Comparison of ENCODE assay signal across 13 cellular contexts in the genomic region with DNA sequence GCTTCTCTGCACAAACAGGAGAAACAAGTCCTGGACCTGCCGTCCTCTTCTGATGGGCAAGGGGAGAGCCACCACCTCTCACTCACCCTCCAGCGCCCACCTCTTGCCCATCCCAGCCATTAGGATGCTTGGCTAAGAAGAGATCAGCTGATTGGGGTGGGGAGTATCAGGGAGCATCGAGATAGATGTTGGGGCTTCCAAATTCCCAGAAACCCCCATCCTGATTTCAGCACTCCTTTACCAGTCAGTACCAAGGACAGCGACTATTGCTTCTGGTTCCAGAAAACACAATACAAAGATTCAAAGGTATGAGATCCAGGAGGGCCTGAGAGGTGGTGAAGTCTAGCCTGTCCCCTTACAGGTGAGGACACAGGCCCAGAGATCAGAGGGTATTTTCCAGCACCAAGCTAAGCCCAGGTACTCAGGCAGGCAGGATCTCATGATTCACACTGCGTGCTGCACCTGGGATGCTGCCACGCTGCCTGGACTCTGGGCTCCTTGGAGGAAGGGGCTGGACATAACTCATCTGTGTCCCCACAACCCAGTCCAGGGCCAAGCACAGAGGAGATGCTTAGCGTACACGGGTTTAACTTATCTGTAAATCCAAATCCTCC.
DNase-seq lines count a peak whose midpoint lies in the region; ATAC-seq and TF ChIP-seq lines count a peak whose summit lies in the region.
"Had no signal": no experiment of that assay in that cellular context is flagged by ENCODE, and none has a peak within 500 bp of the region (broad histone marks: within the 10 kb centered on the region; RNA-seq: fewer than 3 reads in every experiment).

No MANE protein-coding gene starts in this region.

- RAD21 ChIA-PET in HCT116 (lab: Charles Lee; ENCODE audit: low non-redundant PET in 1 of 2, low total read pairs in 2 of 2, uncharacterized antibody in 2 of 2, unreplicated experiment in 2 of 2) = no interaction called here

- peaks cover 32% of the 10 kb centered on the region for H3K27me3 ChIP-seq in HCT116 (ENCODE audit: insufficient read depth, low read length)
- H3K27me3 ChIP-seq in endodermal cell (ENCODE audit: control insufficient read depth, insufficient read depth, low read length, poor library complexity, severe bottlenecking) = no peaks in the 10 kb centered on the region

- H3K79me2 ChIP-seq in HCT116 (ENCODE audit: insufficient read depth, low read length) (no peaks in the 10 kb centered on the region), OCI-LY7 (ENCODE audit: insufficient read depth, low read depth, low read length) (no peaks in the 10 kb centered on the region)

- CTCF ChIA-PET in HCT116 (lab: Charles Lee) = no interaction called here
- CTCF ChIA-PET in OCI-LY7 (lab: Charles Lee; ENCODE audit: unreplicated experiment) = no interaction called here

- H3K36me3 Mint-ChIP-seq in endodermal cell (ENCODE audit: low read depth) (peaks cover 11% of the 10 kb centered on the region), progenitor cell of endocrine pancreas (ENCODE audit: insufficient read depth) (no peaks in the 10 kb centered on the region)
- H3K36me3 Mint-ChIP-seq: CD8-positive, alpha-beta T cell; IgD-negative memory B cell had no signal

- H3K36me3 ChIP-seq in HCT116 (ENCODE audit: control insufficient read depth in 1 of 2, insufficient read depth in 2 of 2, low read length in 2 of 2) (no peaks in the 10 kb centered on the region), OCI-LY7 (ENCODE audit: insufficient read depth, low read length) (no peaks in the 10 kb centered on the region), endodermal cell (ENCODE audit: control insufficient read depth, insufficient read depth, low read length) (no peaks in the 10 kb centered on the region)

- WGBS in endodermal cell (ENCODE audit: insufficient coverage in 1 of 2, insufficient read length in 1 of 2), 2 experiments = 76 to 81% methylated on average over 4 to 7 of the region's 8 CpGs

- no peak overlapping the region for H3K27ac Mint-ChIP-seq in endodermal cell
- H3K27ac Mint-ChIP-seq in progenitor cell of endocrine pancreas = no peak overlapping the region
- H3K27ac Mint-ChIP-seq: activated naive CD4-positive, alpha-beta T cell treated with anti-CD3 and anti-CD28 coated beads for 36 hours; CD8-positive, alpha-beta T cell; IgD-negative memory B cell had no signal

- H3K9ac ChIP-seq in HCT116 (ENCODE audit: low read length) (no peak overlapping the region), endodermal cell (ENCODE audit: extremely low read depth, low read length, poor library complexity, severe bottlenecking) (no peak overlapping the region)

- H2AFZ ChIP-seq in HCT116 (ENCODE audit: low read depth, low read length, poor library complexity, severe bottlenecking) (no peak overlapping the region), OCI-LY7 (ENCODE audit: low read length) (no peak overlapping the region)

- no peak for TF ChIP-seq POLR2A in HCT116 (IDR thresholded peaks at IDR 0.05; ENCODE audit: borderline replicate concordance, extremely low read depth, insufficient read depth, insufficient read length)

- ATAC-seq in HCT116 (no peak), GM19395 (IDR thresholded peaks at IDR 0.05; ENCODE audit: unreplicated experiment) (no peak)
- ATAC-seq: CD8-positive, alpha-beta T cell had no signal

- H3K4me1 Mint-ChIP-seq in endodermal cell = peaks cover 73% of the 10 kb centered on the region
- peaks cover 4% of the 10 kb centered on the region for H3K4me1 Mint-ChIP-seq in progenitor cell of endocrine pancreas (ENCODE audit: low read depth)
- H3K4me1 Mint-ChIP-seq: IgD-negative memory B cell had no signal

- POLR2A ChIA-PET in HCT116 (lab: Charles Lee) = no interaction called here
- POLR2A ChIA-PET in OCI-LY7 (lab: Charles Lee) = no interaction called here

- H4K20me1 ChIP-seq in HCT116 (ENCODE audit: insufficient read depth) = no peaks in the 10 kb centered on the region
- no peaks in the 10 kb centered on the region for H4K20me1 ChIP-seq in OCI-LY7 (ENCODE audit: insufficient read depth, low read length)

- H3K4me3 ChIP-seq in HCT116 (replicated peaks in 1 of 2; ENCODE audit: low read depth in 1 of 2, low read length in 2 of 2) (no peak overlapping the region), OCI-LY7 (ENCODE audit: low read depth, low read length, poor library complexity, severe bottlenecking) (no peak overlapping the region), endodermal cell (ENCODE audit: low read length) (no peak overlapping the region)

- H3K9me2 ChIP-seq in HCT116 (ENCODE audit: insufficient read depth) = no peaks in the 10 kb centered on the region
- no peaks in the 10 kb centered on the region for H3K9me2 ChIP-seq in OCI-LY7 (ENCODE audit: insufficient read depth, low read length)

- TF ChIP-seq CTCF in HCT116 (IDR thresholded peaks at IDR 0.05 in 2 of 3, conservative IDR thresholded peaks at IDR 0.05 in 1 of 3; ENCODE audit: borderline replicate concordance in 1 of 3, insufficient read depth in 1 of 3, low read depth in 2 of 3, low read length in 2 of 3) = no peak
- TF ChIP-seq CTCF in OCI-LY7 (conservative IDR thresholded peaks at IDR 0.05; ENCODE audit: low read length) = no peak
- no peak for TF ChIP-seq CTCF in endodermal cell (conservative IDR thresholded peaks at IDR 0.05)
- TF ChIP-seq CTCF in progenitor cell of endocrine pancreas (IDR thresholded peaks at IDR 0.05; ENCODE audit: unreplicated experiment) = no peak

- H3K4me1 ChIP-seq in HCT116 (ENCODE audit: control insufficient read depth in 1 of 2, insufficient read depth in 2 of 2, low read length in 2 of 2) (no peaks in the 10 kb centered on the region), OCI-LY7 (ENCODE audit: insufficient read depth, low read length, poor library complexity, severe bottlenecking) (no peaks in the 10 kb centered on the region), endodermal cell (ENCODE audit: control insufficient read depth, insufficient read depth, low read length) (no peaks in the 10 kb centered on the region)

- H3K27ac ChIP-seq in HCT116 (ENCODE audit: low read depth, low read length) (no peak overlapping the region), OCI-LY7 (ENCODE audit: low read depth, low read length, poor library complexity, severe bottlenecking) (no peak overlapping the region), endodermal cell (ENCODE audit: low read depth, low read length) (no peak overlapping the region)

- no TSS peak for BruUV-seq in HCT116 (replicated peaks; lab: Mats Ljungman, UMichigan)
- no TSS peak for BruUV-seq in OCI-LY7 (replicated peaks; lab: Mats Ljungman, UMichigan)

- no peaks in the 10 kb centered on the region for H3K27me3 Mint-ChIP-seq in endodermal cell (ENCODE audit: insufficient read depth)
- no peaks in the 10 kb centered on the region for H3K27me3 Mint-ChIP-seq in progenitor cell of endocrine pancreas

- no peak for TF ChIP-seq RAD21 in HCT116 (IDR thresholded peaks at IDR 0.05; ENCODE audit: low read depth)

- intact Hi-C loops in HCT116 (cut with micrococcal nuclease) (no loop called here), OCI-LY7 (cut with micrococcal nuclease; ENCODE audit: unreplicated experiment) (no loop called here)

- H3K9me3 ChIP-seq in HCT116 (ENCODE audit: control insufficient read depth in 1 of 2, insufficient read depth in 1 of 2, low read depth in 1 of 2, low read length in 2 of 2) (no peaks in the 10 kb centered on the region), OCI-LY7 (ENCODE audit: low read length) (no peaks in the 10 kb centered on the region), endodermal cell (ENCODE audit: control insufficient read depth, low read length) (peaks cover 6% of the 10 kb centered on the region)

- no peak overlapping the region for H3K4me3 Mint-ChIP-seq in endodermal cell
- H3K4me3 Mint-ChIP-seq in progenitor cell of endocrine pancreas (ENCODE audit: low read depth) = no peak overlapping the region
- H3K4me3 Mint-ChIP-seq: activated naive CD4-positive, alpha-beta T cell treated with anti-CD3 and anti-CD28 coated beads for 36 hours; CD8-positive, alpha-beta T cell; IgD-negative memory B cell had no signal

- no peaks in the 10 kb centered on the region for H3K9me3 Mint-ChIP-seq in endodermal cell
- H3K9me3 Mint-ChIP-seq in progenitor cell of endocrine pancreas (ENCODE audit: low read depth) = no peaks in the 10 kb centered on the region
- H3K9me3 Mint-ChIP-seq: activated naive CD4-positive, alpha-beta T cell treated with anti-CD3 and anti-CD28 coated beads for 36 hours; CD8-positive, alpha-beta T cell had no signal

- H3K4me2 ChIP-seq in HCT116 (ENCODE audit: low read length) (no peak overlapping the region), OCI-LY7 (ENCODE audit: low read length) (no peak overlapping the region)

- DNase-seq in HCT116 (ENCODE audit: low read depth, low spot score) (no peak), OCI-LY7 (ENCODE audit: low spot score) (peak; percentile 23), endodermal cell (peak; percentile 72), progenitor cell of endocrine pancreas (ENCODE audit: low spot score, unreplicated experiment) (peak; percentile 19), HuH-7 (ENCODE audit: low spot score) (no peak)
- no peak for DNase-seq in stimulated activated CD4-positive, alpha-beta T cell treated with anti-CD3 and anti-CD28 coated beads, Interleukin-4, amount 100 ng/mL, for 4 hours
- DNase-seq: activated naive CD4-positive, alpha-beta T cell treated with anti-CD3 and anti-CD28 coated beads for 36 hours; CD8-positive, alpha-beta T cell; central memory CD4-positive, alpha-beta T cell; NCI-H2029; substantia nigra had no signal

TF ChIP-seq in HCT116, 20 proteins besides CTCF, POLR2A, EP300 and RAD21 (continues in another document):
- TF ChIP-seq POLR2AphosphoS5 (IDR thresholded peaks at IDR 0.05; ENCODE audit: low read depth, low read length) (no peak), SRF (IDR thresholded peaks at IDR 0.05; ENCODE audit: low read depth) (no peak)
- TF ChIP-seq, protein P1, sequence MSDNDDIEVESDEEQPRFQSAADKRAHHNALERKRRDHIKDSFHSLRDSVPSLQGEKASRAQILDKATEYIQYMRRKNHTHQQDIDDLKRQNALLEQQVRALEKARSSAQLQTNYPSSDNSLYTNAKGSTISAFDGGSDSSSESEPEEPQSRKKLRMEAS (IDR thresholded peaks at IDR 0.05) = no peak

Comparison
In these comparisons a context has a peak if more than half of its experiments do, and no peak if none do; other contexts are left out.
1. DNase-seq: peak in OCI-LY7 (single experiment), endodermal cell (single experiment) and progenitor cell of endocrine pancreas (single experiment); none in HCT116 (single experiment), HuH-7 (single experiment) and stimulated activated CD4-positive, alpha-beta T cell treated with anti-CD3 and anti-CD28 coated beads, Interleukin-4, amount 100 ng/mL, for 4 hours (0 of 2).